24 cellular contexts compared by ENCODE assay signal in genomic region chr16:89253548-89254287, GRCh38. TPM values are rescaled to one million over a fixed set of nuclear protein-coding genes. Genes with fewer than 3 reads are reported as not detected.
DNase-seq lines count a peak whose midpoint lies in the region; ATAC-seq and TF ChIP-seq lines count a peak whose summit lies in the region.
"Had no signal": no experiment of that assay in that cellular context is flagged by ENCODE, and none has a peak within 500 bp of the region (broad histone marks: within the 10 kb centered on the region; RNA-seq: fewer than 3 reads in every experiment).

No MANE protein-coding gene starts in this region.

- H4K20me1 ChIP-seq in BLaER1 treated with 17β-estradiol and CSF1 and Interleukin-3, amounts not matched to agents 10 nM and 100 nM = peaks cover 0 to 16% (median 0%) of the 10 kb centered on the region in 11 experiments; a peak in 6 of 22 replicates

- no peak for TF ChIP-seq POLR2A in NB4 (IDR thresholded peaks at IDR 0.05; ENCODE audit: extremely low read depth, insufficient read length)

- H3K9me3 Mint-ChIP-seq in neural crest cell = peaks cover 10% of the 10 kb centered on the region

- H3K9me3 ChIP-seq in BLaER1 treated with 17β-estradiol and CSF1 and Interleukin-3, amounts not matched to agents 10 nM and 100 nM (replicated peaks in 1 of 11) = peaks cover 20 to 43% (median 28%) of the 10 kb centered on the region in 11 experiments
- H3K9me3 ChIP-seq in HEK293 (ENCODE audit: control insufficient read depth, insufficient read depth, low read depth, low read length) = no peaks in the 10 kb centered on the region

- no peak overlapping the region for H3K4me3 ChIP-seq in BLaER1 treated with 17β-estradiol and CSF1 and Interleukin-3, amounts not matched to agents 10 nM and 100 nM
- H3K4me3 ChIP-seq in HEK293 (ENCODE audit: low read depth, low read length) = no peak overlapping the region
- H3K4me3 ChIP-seq in NB4 (ENCODE audit: low read depth, low read length) = no peak overlapping the region
- H3K4me3 ChIP-seq: SK-N-MC had no signal

- H3K27ac ChIP-seq in BLaER1 treated with 17β-estradiol and CSF1 and Interleukin-3, amounts not matched to agents 10 nM and 100 nM = peak overlapping the region in 5 of 11 experiments; percentile 72 to 81 (median 76); a peak in 9 of 22 replicates
- H3K27ac ChIP-seq in HEK293 (ENCODE audit: extremely low read depth, low read depth, low read length) = no peak overlapping the region
- H3K27ac ChIP-seq: C4-2B, SK-N-MC had no signal

- H3K4me1 ChIP-seq in BLaER1 treated with 17β-estradiol and CSF1 and Interleukin-3, amounts not matched to agents 10 nM and 100 nM = peaks cover 37 to 47% (median 43%) of the 10 kb centered on the region in 10 experiments
- H3K4me1 ChIP-seq in HEK293 (ENCODE audit: control insufficient read depth, insufficient read depth, low read length) = no peaks in the 10 kb centered on the region; the same call in 1 of the 2 replicates

- no peak for TF ChIP-seq CTCF in HEK293 (tag by site-specific recombination; IDR thresholded peaks at IDR 0.05)
- TF ChIP-seq CTCF in NB4 (IDR thresholded peaks at IDR 0.05; ENCODE audit: low read depth, low read length) = no peak
- no peak for TF ChIP-seq CTCF in neural crest cell (conservative IDR thresholded peaks at IDR 0.05)

- H3K9ac ChIP-seq in BLaER1 treated with 17β-estradiol and CSF1 and Interleukin-3, amounts not matched to agents 10 nM and 100 nM = no peak overlapping the region

- peaks cover 0 to 7% (median 0%) of the 10 kb centered on the region in 11 experiments; a peak in 2 of 22 replicates for H3K36me3 ChIP-seq in BLaER1 treated with 17β-estradiol and CSF1 and Interleukin-3, amounts not matched to agents 10 nM and 100 nM
- H3K36me3 ChIP-seq in HEK293 (ENCODE audit: control insufficient read depth in 2 of 2, insufficient read depth in 1 of 2, low read length in 2 of 2) = no peaks in the 10 kb centered on the region

- peaks cover 11% of the 10 kb centered on the region for H3K36me3 Mint-ChIP-seq in neural crest cell (ENCODE audit: low read depth)

- no peak for ATAC-seq in HG03175 (IDR thresholded peaks at IDR 0.05; ENCODE audit: unreplicated experiment)

- peak overlapping the region; percentile 36 to 90 (median 75); a peak in 21 of 22 replicates for H3K4me2 ChIP-seq in BLaER1 treated with 17β-estradiol and CSF1 and Interleukin-3, amounts not matched to agents 10 nM and 100 nM

- DNase-seq in NB4 (ENCODE audit: low read depth) = peak; percentile 64
- DNase-seq in neural crest cell (ENCODE audit: low read depth, low spot score) = no peak
- no peak for DNase-seq in stimulated activated naive CD4-positive, alpha-beta T cell treated with Interleukin-2 at 50 U/mL for 16 hours (lab: John Stamatoyannopoulos, UW)
- no peak for DNase-seq in SW 1271 (lab: John Stamatoyannopoulos, UW)
- DNase-seq: CD8-positive, alpha-beta memory T cell; Karpas-422; NCI-H1105; NCI-H146; NCI-H2029; NCI-H2227 treated with DMSO at 0.1 percent for 48 hours; NCI-H510A; NCI-H748 treated with DMSO at 0.1 percent for 48 hours; NK-92 treated with Interleukin-12 subunit alpha and Interleukin-12 subunit beta, amount 100 ng/mL, for 24 hours; Right ventricle myocardium superior; T-helper 2 cell had no signal

- peaks cover 2% of the 10 kb centered on the region for H3K27me3 Mint-ChIP-seq in neural crest cell (ENCODE audit: low read depth)

- POLR2A ChIA-PET in HEK293 (lab: Yijun Ruan, JAX) = no interaction called here

- peaks cover 23 to 34% (median 28%) of the 10 kb centered on the region in 11 experiments for H3K27me3 ChIP-seq in BLaER1 treated with 17β-estradiol and CSF1 and Interleukin-3, amounts not matched to agents 10 nM and 100 nM

- H3K4me3 Mint-ChIP-seq in neural crest cell = peak overlapping the region; percentile 15

- H3K27ac Mint-ChIP-seq in neural crest cell (ENCODE audit: unreplicated experiment) = no peak overlapping the region

- H3K4me1 Mint-ChIP-seq in neural crest cell = peaks cover 3% of the 10 kb centered on the region

- CTCF ChIA-PET in HEK293 (lab: Yijun Ruan, JAX) = interaction anchor here (1.7 kb wide), 1 partner anchor 35 kb away, joined by 5 read pairs; no protein-coding TSS in a partner anchor

TF ChIP-seq in HEK293, 187 proteins besides CTCF, POLR2A, EP300 and RAD21:
- TF ChIP-seq ZNF664 (tag by site-specific recombination; IDR thresholded peaks at IDR 0.05) (no peak), ZNF121 (tag by site-specific recombination; IDR thresholded peaks at IDR 0.05) (peak; percentile 70)
TF ChIP-seq in HEK293: peak in this region for 1.

RNA-seq across cellular contexts. Expression of gene ZNF778, which starts 36.2 kb away (rescaled TPM):
- total RNA-seq in neural crest cell = 13.7 and 15.5 TPM in 2 replicates

RNA-seq across cellular contexts. Expression of gene SLC22A31, which starts 53.4 kb away (rescaled TPM):
- 1.3 and 1.4 TPM in 2 replicates for total RNA-seq in neural crest cell
- total RNA-seq: CD8-positive, alpha-beta memory T cell; Daoy; H4; HT1080; MCF 10A; Right ventricle myocardium superior had no signal
